Comparison of ENCODE assay signal across 8 cellular contexts in the genomic region with DNA sequence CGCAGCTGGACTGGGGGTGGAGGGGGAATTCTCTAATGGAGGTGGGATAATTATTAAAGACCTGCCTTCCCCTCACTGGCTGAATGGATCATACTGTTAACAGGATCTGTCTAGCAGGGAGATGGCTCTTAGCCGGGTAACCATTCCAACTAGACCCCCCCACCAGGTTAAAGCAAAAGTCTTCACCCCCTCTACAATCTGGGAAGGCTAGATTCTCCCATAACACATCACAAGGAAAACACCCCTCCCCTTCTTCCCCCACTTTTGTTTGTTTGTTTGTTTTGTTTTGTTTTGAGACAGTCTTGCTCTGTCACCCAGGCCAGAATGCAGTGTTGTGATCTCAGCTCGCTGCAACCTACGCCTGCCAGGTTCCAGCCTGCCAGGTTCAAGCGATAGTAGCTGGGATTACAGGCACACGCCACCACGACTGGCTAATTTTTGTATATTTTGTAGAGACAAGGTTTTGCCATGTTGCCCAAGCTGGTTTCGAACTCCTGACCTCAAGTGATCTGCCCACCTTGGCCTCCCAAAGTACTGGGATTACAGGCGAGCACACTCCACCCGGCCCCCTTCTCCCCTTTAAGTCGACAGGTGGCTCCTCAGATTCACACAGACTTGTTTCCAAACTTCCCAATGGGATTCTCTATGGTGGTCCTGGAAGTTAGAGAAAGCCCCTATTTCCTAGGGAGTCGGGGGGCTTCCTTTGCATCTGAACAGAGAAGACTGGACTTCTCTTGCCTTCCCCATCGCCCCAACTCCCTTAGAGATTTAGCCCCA. TPM values are rescaled to one million over a fixed set of nuclear protein-coding genes. Genes with fewer than 3 reads are reported as not detected.
A peak's percentile ranks its signal among the peaks of the same experiment; 100 is the strongest.
DNase-seq lines count a peak whose midpoint lies in the region; ATAC-seq and TF ChIP-seq lines count a peak whose summit lies in the region.

No MANE protein-coding gene starts in this region.

- TF ChIP-seq CTCF in WI38 (IDR thresholded peaks at IDR 0.05; ENCODE audit: low read depth, low read length): no peak
- TF ChIP-seq CTCF in glutamatergic neuron (IDR thresholded peaks at IDR 0.05; ENCODE audit: partially characterized antibody, unreplicated experiment): no peak

- no peaks in the 10 kb centered on the region for H3K27me3 ChIP-seq in HAP-1 (ENCODE audit: low read depth)

- H3K9me3 Mint-ChIP-seq in glutamatergic neuron (ENCODE audit: unreplicated experiment): peaks cover 14% of the 10 kb centered on the region

- H3K27me3 Mint-ChIP-seq in glutamatergic neuron (ENCODE audit: unreplicated experiment): peaks cover 27% of the 10 kb centered on the region

- ATAC-seq in HG02678 (IDR thresholded peaks at IDR 0.05; ENCODE audit: unreplicated experiment): no peak
- ATAC-seq in HG03196 (IDR thresholded peaks at IDR 0.05; ENCODE audit: unreplicated experiment): no peak

- no peaks in the 10 kb centered on the region for H3K36me3 Mint-ChIP-seq in glutamatergic neuron (ENCODE audit: unreplicated experiment)

- in situ Hi-C loops in HAP-1 (cut with MboI; ENCODE audit: low sequenced_read_pairs): no loop called here

- H3K36me3 ChIP-seq in HAP-1 (replicated peaks): peaks cover 13% of the 10 kb centered on the region

- peak overlapping the region; percentile 95 for H3K27ac Mint-ChIP-seq in glutamatergic neuron (ENCODE audit: unreplicated experiment)

- DNase-seq in HAP-1 (ENCODE audit: low spot score in 2 of 2) (no peak), glutamatergic neuron (peak; percentile 23), skeletal muscle cell (ENCODE audit: low read depth) (no peak), NCI-H345 (lab: John Stamatoyannopoulos, UW) (no peak), HPDE6-E6E7 (ENCODE audit: extremely low spot score) (no peak)

- peak overlapping the region; percentile 98 for H3K4me3 Mint-ChIP-seq in glutamatergic neuron (ENCODE audit: unreplicated experiment)

- peaks cover 36% of the 10 kb centered on the region for H3K4me1 Mint-ChIP-seq in glutamatergic neuron (ENCODE audit: low read depth, unreplicated experiment)

- H3K9me3 ChIP-seq in HAP-1: no peaks in the 10 kb centered on the region

- H3K4me3 ChIP-seq in HAP-1: peak overlapping the region; percentile 67
- peak overlapping the region; percentile 84 for H3K4me3 ChIP-seq in WI38 (ENCODE audit: low read depth, low read length)
- H3K4me3 ChIP-seq in skeletal muscle cell (ENCODE audit: low read depth, low read length): peak overlapping the region; percentile 83

- peaks cover 33% of the 10 kb centered on the region for H3K4me1 ChIP-seq in HAP-1

RNA-seq across cellular contexts. Expression of a gene that starts 3.5 kb away (rescaled TPM):
- 196 TPM for total RNA-seq in glutamatergic neuron (ENCODE audit: unreplicated experiment)

RNA-seq across cellular contexts. Expression of a gene that starts 12.1 kb away (rescaled TPM):
- 735 TPM for total RNA-seq in glutamatergic neuron (ENCODE audit: unreplicated experiment)

RNA-seq across cellular contexts. Expression of a gene that starts 54.4 kb away (rescaled TPM):
- 180 TPM for total RNA-seq in glutamatergic neuron (ENCODE audit: unreplicated experiment)
